Comparison of ENCODE assay signal across 8 cellular contexts in the genomic region with DNA sequence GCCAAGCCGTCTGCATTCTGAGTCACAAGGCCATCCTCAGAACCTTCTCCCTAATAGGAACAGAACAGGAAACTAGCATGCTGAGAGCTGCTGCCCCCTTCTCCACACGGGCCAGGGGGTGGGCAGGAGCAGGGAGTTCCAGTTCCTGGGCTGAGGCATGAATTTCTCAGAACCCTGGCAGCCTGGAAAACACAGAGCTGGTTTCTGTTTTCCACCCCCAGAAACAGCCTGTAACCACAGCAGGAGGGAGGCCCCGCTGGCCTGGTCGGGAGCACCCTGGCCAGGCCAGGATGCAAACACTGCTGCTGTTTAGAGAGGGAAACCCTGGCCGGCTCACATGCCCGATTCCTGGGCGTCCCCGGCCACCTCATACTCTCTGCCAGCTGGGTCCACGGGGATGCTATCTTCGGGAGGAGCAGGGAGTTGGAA.
A peak's percentile ranks its signal among the peaks of the same experiment; 100 is the strongest.
DNase-seq lines count a peak whose midpoint lies in the region; ATAC-seq, FAIRE-seq and TF ChIP-seq lines count a peak whose summit lies in the region.

No MANE protein-coding gene starts in this region.

- H3K27ac Mint-ChIP-seq in activated T-helper 1 cell treated with anti-CD3 and anti-CD28 coated beads, Interleukin-12 subunit alpha, Interleukin-12 subunit beta, Interleukin-2, Interleukin-4 antibody, amounts not matched to agents 30 ng/mL and 10 ng/mL and 1 ng/mL, durations not matched to agents 14 hours and 24 hours and 36 hours, result peak overlapping the region; percentile 56

- H3K9me3 Mint-ChIP-seq in activated T-helper 1 cell treated with anti-CD3 and anti-CD28 coated beads, Interleukin-12 subunit alpha, Interleukin-12 subunit beta, Interleukin-2, Interleukin-4 antibody, amounts not matched to agents 30 ng/mL and 10 ng/mL and 1 ng/mL, durations not matched to agents 14 hours and 24 hours and 36 hours, result no peaks in the 10 kb centered on the region

- H3K27ac ChIP-seq in smooth muscle cell (ENCODE audit: low read depth), result peak overlapping the region; percentile 86

- no peak for ATAC-seq in HG02884 (IDR thresholded peaks at IDR 0.05; ENCODE audit: unreplicated experiment)
- no peak for ATAC-seq in HG02870 (IDR thresholded peaks at IDR 0.05; ENCODE audit: unreplicated experiment)
- no peak for ATAC-seq in HG03045 (IDR thresholded peaks at IDR 0.05; ENCODE audit: unreplicated experiment)

- H3K4me3 ChIP-seq in smooth muscle cell, result no peak overlapping the region

- peaks cover 25% of the 10 kb centered on the region for H3F3A ChIP-seq in smooth muscle cell (ENCODE audit: low read depth)

- peaks cover 57% of the 10 kb centered on the region for H3K36me3 Mint-ChIP-seq in activated T-helper 1 cell treated with anti-CD3 and anti-CD28 coated beads, Interleukin-12 subunit alpha, Interleukin-12 subunit beta, Interleukin-2, Interleukin-4 antibody, amounts not matched to agents 30 ng/mL and 10 ng/mL and 1 ng/mL, durations not matched to agents 14 hours and 24 hours and 36 hours (ENCODE audit: low read depth)

- H3K79me2 ChIP-seq in smooth muscle cell (ENCODE audit: low read depth), result peaks cover 4% of the 10 kb centered on the region

- peaks cover 82% of the 10 kb centered on the region for H3K4me1 Mint-ChIP-seq in activated T-helper 1 cell treated with anti-CD3 and anti-CD28 coated beads, Interleukin-12 subunit alpha, Interleukin-12 subunit beta, Interleukin-2, Interleukin-4 antibody, amounts not matched to agents 30 ng/mL and 10 ng/mL and 1 ng/mL, durations not matched to agents 14 hours and 24 hours and 36 hours (ENCODE audit: low read depth)

- H3K9me3 ChIP-seq in smooth muscle cell (replicated peaks; ENCODE audit: low read depth), result no peaks in the 10 kb centered on the region

- FAIRE-seq in H54 (lab: Jason Lieb, UNC), result no peak

- no peak for TF ChIP-seq CTCF in smooth muscle cell (IDR thresholded peaks at IDR 0.05; ENCODE audit: borderline replicate concordance, insufficient read depth, poor library complexity, severe bottlenecking)

- no peaks in the 10 kb centered on the region for H3K4me1 ChIP-seq in smooth muscle cell (ENCODE audit: low read depth)

- H3K36me3 ChIP-seq in smooth muscle cell (ENCODE audit: low read depth), result no peaks in the 10 kb centered on the region

- no peak overlapping the region for H2AFZ ChIP-seq in smooth muscle cell (ENCODE audit: low read depth)

- no peaks in the 10 kb centered on the region for H3K27me3 Mint-ChIP-seq in activated T-helper 1 cell treated with anti-CD3 and anti-CD28 coated beads, Interleukin-12 subunit alpha, Interleukin-12 subunit beta, Interleukin-2, Interleukin-4 antibody, amounts not matched to agents 30 ng/mL and 10 ng/mL and 1 ng/mL, durations not matched to agents 14 hours and 24 hours and 36 hours (ENCODE audit: insufficient read depth)

- no peak for TF ChIP-seq POLR2A in H54 (IDR thresholded peaks at IDR 0.05; ENCODE audit: low read depth, low read length)

- H3K4me2 ChIP-seq in smooth muscle cell, result peak overlapping the region; percentile 75

- H3K9ac ChIP-seq in smooth muscle cell (ENCODE audit: low read depth), result peak overlapping the region; percentile 53

- H3K4me3 Mint-ChIP-seq in activated T-helper 1 cell treated with anti-CD3 and anti-CD28 coated beads, Interleukin-12 subunit alpha, Interleukin-12 subunit beta, Interleukin-2, Interleukin-4 antibody, amounts not matched to agents 30 ng/mL and 10 ng/mL and 1 ng/mL, durations not matched to agents 14 hours and 24 hours and 36 hours, result no peak overlapping the region

- H4K20me1 ChIP-seq in smooth muscle cell (ENCODE audit: low read depth), result no peaks in the 10 kb centered on the region

- intact Hi-C loops in activated T-helper 1 cell treated with anti-CD3 and anti-CD28 coated beads, Interleukin-12 subunit alpha, Interleukin-12 subunit beta, Interleukin-2, Interleukin-4 antibody, amounts not matched to agents 30 ng/mL and 10 ng/mL and 1 ng/mL, durations not matched to agents 14 hours and 24 hours and 36 hours (cut with micrococcal nuclease), result no loop called here

- no peaks in the 10 kb centered on the region for H3K27me3 ChIP-seq in smooth muscle cell (ENCODE audit: low read depth)

- WGBS in smooth muscle cell (ENCODE audit: low lambda C conversion rate), result 15% methylated on average over 10 of the region's 10 CpGs

- DNase-seq in H54 (ENCODE audit: insufficient read length, low spot score) (peak; percentile 47), hepatic stellate cell (ENCODE audit: low spot score) (peak; percentile 64), smooth muscle cell (lab: John Stamatoyannopoulos, UW; ENCODE audit: unreplicated experiment) (peak; percentile 38), SIG-M5 (lab: John Stamatoyannopoulos, UW) (no peak)
- DNase-seq in activated T-helper 1 cell treated with anti-CD3 and anti-CD28 coated beads, Interleukin-12 subunit alpha, Interleukin-12 subunit beta, Interleukin-2, Interleukin-4 antibody, amounts not matched to agents 30 ng/mL and 10 ng/mL and 1 ng/mL, durations not matched to agents 14 hours and 24 hours and 36 hours (ENCODE audit: low spot score), result no peak

Comparison
In these comparisons a context has a peak if more than half of its experiments do, and no peak if none do; other contexts are left out.
1. DNase-seq: peak in H54 (single experiment), hepatic stellate cell (single experiment) and smooth muscle cell (single experiment); none in activated T-helper 1 cell treated with anti-CD3 and anti-CD28 coated beads, Interleukin-12 subunit alpha, Interleukin-12 subunit beta, Interleukin-2, Interleukin-4 antibody, amounts not matched to agents 30 ng/mL and 10 ng/mL and 1 ng/mL, durations not matched to agents 14 hours and 24 hours and 36 hours (single experiment) and SIG-M5 (single experiment).